In the genomic region with DNA sequence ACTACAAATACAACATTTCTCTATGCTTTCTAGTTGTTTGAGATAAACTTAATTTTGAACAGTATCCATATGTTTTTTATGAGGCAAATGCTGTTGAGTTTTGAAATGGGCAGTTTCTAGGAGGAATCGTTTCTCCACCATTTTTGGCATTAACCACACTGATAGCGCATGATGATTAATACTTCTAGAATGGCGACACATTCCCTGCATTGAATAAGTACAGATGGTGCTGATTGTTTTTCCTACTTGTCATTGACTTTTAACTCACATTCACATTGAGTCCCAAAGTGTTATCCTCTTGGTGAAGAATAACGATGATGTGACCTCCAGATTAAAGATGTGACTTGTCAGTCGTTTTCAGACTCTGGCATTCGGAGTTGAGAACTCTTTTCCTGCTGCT, we compare ENCODE assay signal across 22 cellular contexts. TPM values are rescaled to one million over a fixed set of nuclear protein-coding genes. Genes with fewer than 3 reads are reported as not detected.
DNase-seq lines count a peak whose midpoint lies in the region; ATAC-seq and TF ChIP-seq lines count a peak whose summit lies in the region.
"Had no signal": no experiment of that assay in that cellular context is flagged by ENCODE, and none has a peak within 500 bp of the region (broad histone marks: within the 10 kb centered on the region; RNA-seq: fewer than 3 reads in every experiment).

No MANE protein-coding gene starts in this region.

- no peaks in the 10 kb centered on the region for H3K79me1 ChIP-seq in mesenchymal stem cell (replicated peaks; ENCODE audit: low read length, poor library complexity, severe bottlenecking)

- H2AFZ ChIP-seq in mesenchymal stem cell (ENCODE audit: low read depth, low read length), result no peak overlapping the region

- H4K91ac ChIP-seq in mesenchymal stem cell (ENCODE audit: low read length), result no peak overlapping the region

- no peak overlapping the region for H3K18ac ChIP-seq in mesenchymal stem cell (ENCODE audit: low read depth in 1 of 2, low read length in 2 of 2)

- TF ChIP-seq CTCF in AG04449 (IDR thresholded peaks at IDR 0.05; ENCODE audit: insufficient read depth, low read length, missing control alignments) (no peak), astrocyte of the spinal cord (IDR thresholded peaks at IDR 0.05; ENCODE audit: low read depth, low read length) (no peak), ascending aorta (IDR thresholded peaks at IDR 0.05) (no peak), A673 (conservative IDR thresholded peaks at IDR 0.05; ENCODE audit: low read depth, low read length) (no peak)

- H3K9ac ChIP-seq in mesenchymal stem cell (ENCODE audit: low read length), result no peak overlapping the region

- H3K9me3 ChIP-seq in mesenchymal stem cell (ENCODE audit: control insufficient read depth, low read length), result no peaks in the 10 kb centered on the region
- no peaks in the 10 kb centered on the region for H3K9me3 ChIP-seq in ascending aorta
- no peaks in the 10 kb centered on the region for H3K9me3 ChIP-seq in A673 (ENCODE audit: low read depth, low read length, poor library complexity, severe bottlenecking)
- H3K9me3 ChIP-seq: adrenal gland, colonic mucosa, heart right ventricle, spleen had no signal

- no peak overlapping the region for H3K4me2 ChIP-seq in mesenchymal stem cell (ENCODE audit: low read length, poor library complexity, severe bottlenecking)

- H3K4me3 ChIP-seq in AG04449 (ENCODE audit: low read depth, low read length) (no peak overlapping the region), astrocyte of the spinal cord (ENCODE audit: low read depth, low read length) (no peak overlapping the region), mesenchymal stem cell (ENCODE audit: insufficient read depth in 1 of 2, low read depth in 1 of 2, low read length in 2 of 2) (no peak overlapping the region), ascending aorta (no peak overlapping the region), A673 (ENCODE audit: low read depth, low read length, poor library complexity, severe bottlenecking) (no peak overlapping the region)
- H3K4me3 ChIP-seq: adrenal gland, colonic mucosa, heart right ventricle, spleen had no signal

- no peak overlapping the region for H2BK12ac ChIP-seq in mesenchymal stem cell (ENCODE audit: low read length in 2 of 2)

- no peak overlapping the region for H4K8ac ChIP-seq in mesenchymal stem cell (ENCODE audit: low read length)

- H3K27ac ChIP-seq in mesenchymal stem cell (ENCODE audit: low read length, poor library complexity, severe bottlenecking) (peak overlapping the region; percentile 79), ascending aorta (no peak overlapping the region), A673 (ENCODE audit: low read depth, low read length, poor library complexity, severe bottlenecking) (no peak overlapping the region)
- H3K27ac ChIP-seq: adrenal gland, colonic mucosa, heart right ventricle, spleen had no signal

- no peak overlapping the region for H3K23ac ChIP-seq in mesenchymal stem cell (ENCODE audit: low read length in 2 of 2)

- H2BK15ac ChIP-seq in mesenchymal stem cell (ENCODE audit: low read depth, poor library complexity, severe bottlenecking), result no peak overlapping the region

- H2BK120ac ChIP-seq in mesenchymal stem cell (ENCODE audit: low read depth, low read length), result no peak overlapping the region

- CTCF ChIA-PET in AG04449 (lab: Yijun Ruan, JAX), result no interaction called here
- CTCF ChIA-PET in A673 (lab: Charles Lee), result no interaction called here

- no peak overlapping the region for H3K14ac ChIP-seq in mesenchymal stem cell (ENCODE audit: low read length in 2 of 2)

- H3K27me3 ChIP-seq in mesenchymal stem cell (ENCODE audit: control insufficient read depth in 1 of 2, insufficient read depth in 1 of 2, low read length in 2 of 2), result no peaks in the 10 kb centered on the region
- no peaks in the 10 kb centered on the region for H3K27me3 ChIP-seq in ascending aorta
- peaks cover 70% of the 10 kb centered on the region for H3K27me3 ChIP-seq in A673 (replicated peaks; ENCODE audit: insufficient read depth, low read depth, low read length, poor library complexity)
- H3K27me3 ChIP-seq: adrenal gland, colonic mucosa, heart right ventricle, spleen had no signal

- H3K4me1 ChIP-seq in mesenchymal stem cell (ENCODE audit: control insufficient read depth, insufficient read depth, low read depth, low read length) (peaks cover 2% of the 10 kb centered on the region), ascending aorta (no peaks in the 10 kb centered on the region), A673 (ENCODE audit: insufficient read depth, low read length, poor library complexity, severe bottlenecking) (no peaks in the 10 kb centered on the region)
- H3K4me1 ChIP-seq: colonic mucosa, spleen had no signal

- WGBS in mesenchymal stem cell, result 37% methylated on average over 5 of the region's 6 CpGs

- POLR2A ChIA-PET in AG04449 (lab: Yijun Ruan, JAX) (no interaction called here), A673 (lab: Charles Lee; ENCODE audit: low non-redundant PET) (no interaction called here)

- H2AK5ac ChIP-seq in mesenchymal stem cell (ENCODE audit: low read length, severe bottlenecking), result no peak overlapping the region

- H2BK5ac ChIP-seq in mesenchymal stem cell (ENCODE audit: low read depth, low read length, poor library complexity, severe bottlenecking), result no peak overlapping the region

- no peaks in the 10 kb centered on the region for H3K36me3 ChIP-seq in mesenchymal stem cell (ENCODE audit: control insufficient read depth in 1 of 2, insufficient read depth in 2 of 2, low read depth in 1 of 2, low read length in 2 of 2)
- no peaks in the 10 kb centered on the region for H3K36me3 ChIP-seq in ascending aorta
- no peaks in the 10 kb centered on the region for H3K36me3 ChIP-seq in A673 (ENCODE audit: insufficient read depth, low read length, poor library complexity, severe bottlenecking)
- H3K36me3 ChIP-seq: adrenal gland, colonic mucosa, heart right ventricle, spleen had no signal

- intact Hi-C loops in ascending aorta (cut with DNase I), result no loop called here
- intact Hi-C loops in A673 (cut with micrococcal nuclease; ENCODE audit: unreplicated experiment), result no loop called here

- H3K4ac ChIP-seq in mesenchymal stem cell (ENCODE audit: low read depth in 1 of 2, low read length in 2 of 2), result no peak overlapping the region

- no peak for ATAC-seq in HG03097 (IDR thresholded peaks at IDR 0.05; ENCODE audit: low FRiP score, unreplicated experiment)

- BruUV-seq in A673 (replicated peaks; lab: Mats Ljungman, UMichigan), result no TSS peak

- DNase-seq in AG04449 (ENCODE audit: low read depth, low spot score) (peak; percentile 19), HCEC 1CT (peak; percentile 13), astrocyte of the spinal cord (ENCODE audit: low read depth, low spot score) (peak; percentile 45), mesenchymal stem cell (peak; percentile 63), NCI-H2081 treated with DMSO at 0.1 percent for 48 hours (lab: John Stamatoyannopoulos, UW) (no peak), ascending aorta (ENCODE audit: low spot score in 2 of 2) (no peak), A673 (ENCODE audit: low spot score) (no peak)
- DNase-seq: adrenal gland; colonic mucosa; GOT3; heart right ventricle; NCI-H2081; occipital lobe; RPMI8226; spleen; stimulated activated naive CD4-positive, alpha-beta T cell; T-helper 1 cell had no signal

- in situ Hi-C loops in astrocyte of the spinal cord (cut with HindIII; ENCODE audit: low sequenced_read_pairs), result no loop called here

RNA-seq across cellular contexts. Expression of gene CCDC192, which starts 6.5 kb away (rescaled TPM):
- polyA plus RNA-seq in mesenchymal stem cell (2013, experiment 1 of 2), result 0.06 TPM
- not detected for polyA plus RNA-seq in mesenchymal stem cell (2013, experiment 2 of 2)
- total RNA-seq in ascending aorta, result not detected
- total RNA-seq in A673 (2021), result not detected in 2 replicates
- total RNA-seq: colonic mucosa, endothelial cell of umbilical vein, mucosa of gallbladder, occipital lobe, spleen, urinary bladder had no signal
- polyA plus RNA-seq: BJ, endothelial cell of umbilical vein, spleen had no signal

RNA-seq across cellular contexts. Expression of gene CTXN3, which starts 47.8 kb away (rescaled TPM):
- not detected for polyA plus RNA-seq in mesenchymal stem cell (2013, experiment 1 of 2)
- not detected for polyA plus RNA-seq in mesenchymal stem cell (2013, experiment 2 of 2)
- not detected for total RNA-seq in ascending aorta
- not detected in 2 replicates for total RNA-seq in A673 (2021)
- total RNA-seq: adrenal gland, colonic mucosa, endothelial cell of umbilical vein, heart right ventricle, mucosa of gallbladder, spleen had no signal
- polyA plus RNA-seq: adrenal gland, BJ, endothelial cell of umbilical vein, heart right ventricle, spleen had no signal

Comparison
In these comparisons a context has a peak if more than half of its experiments do, and no peak if none do; other contexts are left out.
1. DNase-seq: peak in AG04449 (single experiment), HCEC 1CT (single experiment), astrocyte of the spinal cord (single experiment) and mesenchymal stem cell (single experiment); none in NCI-H2081 treated with DMSO at 0.1 percent for 48 hours (single experiment), ascending aorta (0 of 2) and A673 (single experiment).